ENCODE assay signal across 1 cellular context in the genomic region with DNA sequence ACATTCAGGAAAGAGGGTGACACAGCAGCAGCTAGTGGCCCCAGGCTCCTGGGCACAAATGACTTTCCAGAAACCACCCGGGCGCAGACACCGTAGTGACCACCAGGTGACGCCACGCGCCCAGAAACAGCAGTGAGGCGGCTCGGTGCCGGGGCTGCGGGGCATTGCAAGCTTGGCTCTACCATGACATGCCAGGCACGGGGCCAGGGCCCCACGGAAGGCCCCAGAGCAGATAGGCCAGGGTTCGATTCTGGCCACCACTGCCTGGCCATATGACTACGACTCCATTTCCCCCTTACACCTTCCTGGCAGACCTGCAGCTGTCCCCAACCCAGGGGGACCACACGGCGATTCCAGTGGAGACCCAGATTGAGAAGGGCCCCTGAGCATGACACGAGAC.
TF ChIP-seq lines count a peak whose summit lies in the region.

No MANE protein-coding gene starts in this region.

TF ChIP-seq in GM12878, 131 proteins besides CTCF, POLR2A, EP300 and RAD21 (continues in another document):
- TF ChIP-seq ZBTB11 (CRISPR knock-in tag; IDR thresholded peaks at IDR 0.05): no peak
- no peak for TF ChIP-seq RBBP5 (conservative IDR thresholded peaks at IDR 0.05)
- no peak for TF ChIP-seq YBX1 (IDR thresholded peaks at IDR 0.05)
- TF ChIP-seq SRF (IDR thresholded peaks at IDR 0.05; ENCODE audit: low read depth in 2 of 2, low read length in 2 of 2): no peak
- TF ChIP-seq BCL11A (IDR thresholded peaks at IDR 0.05; ENCODE audit: low read depth, low read length): no peak
- TF ChIP-seq ESRRA (IDR thresholded peaks at IDR 0.05; ENCODE audit: low read length): no peak
- TF ChIP-seq, protein P1, sequence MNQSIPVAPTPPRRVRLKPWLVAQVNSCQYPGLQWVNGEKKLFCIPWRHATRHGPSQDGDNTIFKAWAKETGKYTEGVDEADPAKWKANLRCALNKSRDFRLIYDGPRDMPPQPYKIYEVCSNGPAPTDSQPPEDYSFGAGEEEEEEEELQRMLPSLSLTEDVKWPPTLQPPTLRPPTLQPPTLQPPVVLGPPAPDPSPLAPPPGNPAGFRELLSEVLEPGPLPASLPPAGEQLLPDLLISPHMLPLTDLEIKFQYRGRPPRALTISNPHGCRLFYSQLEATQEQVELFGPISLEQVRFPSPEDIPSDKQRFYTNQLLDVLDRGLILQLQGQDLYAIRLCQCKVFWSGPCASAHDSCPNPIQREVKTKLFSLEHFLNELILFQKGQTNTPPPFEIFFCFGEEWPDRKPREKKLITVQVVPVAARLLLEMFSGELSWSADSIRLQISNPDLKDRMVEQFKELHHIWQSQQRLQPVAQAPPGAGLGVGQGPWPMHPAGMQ (IDR thresholded peaks at IDR 0.05; ENCODE audit: borderline replicate concordance): no peak
- TF ChIP-seq ZNF24 (IDR thresholded peaks at IDR 0.05): no peak
- TF ChIP-seq SMAD5 (IDR thresholded peaks at IDR 0.05; ENCODE audit: low read depth): no peak
- TF ChIP-seq KDM1A (IDR thresholded peaks at IDR 0.05; ENCODE audit: borderline replicate concordance): no peak
- no peak for TF ChIP-seq ASH2L (IDR thresholded peaks at IDR 0.05; ENCODE audit: borderline replicate concordance, low read depth)
- no peak for TF ChIP-seq USF1 (IDR thresholded peaks at IDR 0.05; ENCODE audit: borderline replicate concordance, extremely low read length, insufficient read depth, low read depth, low read length)
- no peak for TF ChIP-seq SUPT20H (IDR thresholded peaks at IDR 0.05; ENCODE audit: borderline replicate concordance, control insufficient read depth, low read depth, low read length)
- peak; percentile 2; the same call in 1 of the 2 replicates for TF ChIP-seq TARDBP (IDR thresholded peaks at IDR 0.05; ENCODE audit: borderline replicate concordance)
- TF ChIP-seq WRNIP1 (IDR thresholded peaks at IDR 0.05; ENCODE audit: borderline replicate concordance, low read depth, low read length): no peak
- TF ChIP-seq TCF7 (IDR thresholded peaks at IDR 0.05; ENCODE audit: borderline replicate concordance): no peak
- TF ChIP-seq MEF2B (IDR thresholded peaks at IDR 0.05; ENCODE audit: partially characterized antibody, poor library complexity, severe bottlenecking): no peak
- no peak for TF ChIP-seq MYB (IDR thresholded peaks at IDR 0.05; ENCODE audit: borderline replicate concordance, low read depth, low read length)
- TF ChIP-seq SPI1 (IDR thresholded peaks at IDR 0.05; ENCODE audit: borderline replicate concordance, insufficient read depth, low read depth, low read length): no peak
- peak; percentile 57; the same call in 1 of the 2 replicates for TF ChIP-seq LARP7 (IDR thresholded peaks at IDR 0.05)
- TF ChIP-seq NR2C1 (IDR thresholded peaks at IDR 0.05): no peak
- TF ChIP-seq ZNF274 (IDR thresholded peaks at IDR 0.05; ENCODE audit: insufficient read depth, insufficient read length): no peak
- no peak for TF ChIP-seq PAX8 (IDR thresholded peaks at IDR 0.05)
- TF ChIP-seq SMARCA5 (IDR thresholded peaks at IDR 0.05): peak; percentile 77; the same call in 1 of the 2 replicates
- TF ChIP-seq ZNF384 (IDR thresholded peaks at IDR 0.05; ENCODE audit: borderline replicate concordance, low read depth, low read length): no peak
- no peak for TF ChIP-seq CHD4 (IDR thresholded peaks at IDR 0.05)
- TF ChIP-seq ZSCAN29 (IDR thresholded peaks at IDR 0.05): no peak
- TF ChIP-seq E4F1 (IDR thresholded peaks at IDR 0.05; ENCODE audit: borderline replicate concordance, partially characterized antibody): no peak
- no peak for TF ChIP-seq EZH2 (IDR thresholded peaks at IDR 0.05; ENCODE audit: borderline replicate concordance, control insufficient read depth, low read depth, low read length)
- TF ChIP-seq, protein P2, sequence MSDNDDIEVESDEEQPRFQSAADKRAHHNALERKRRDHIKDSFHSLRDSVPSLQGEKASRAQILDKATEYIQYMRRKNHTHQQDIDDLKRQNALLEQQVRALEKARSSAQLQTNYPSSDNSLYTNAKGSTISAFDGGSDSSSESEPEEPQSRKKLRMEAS (IDR thresholded peaks at IDR 0.05; ENCODE audit: low read depth, low read length): no peak
- TF ChIP-seq CEBPB (IDR thresholded peaks at IDR 0.05; ENCODE audit: borderline replicate concordance in 1 of 2, low read depth in 2 of 2, low read length in 2 of 2): no peak
- no peak for TF ChIP-seq JUND (IDR thresholded peaks at IDR 0.05; ENCODE audit: low read depth, low read length)
- no peak for TF ChIP-seq NFXL1 (IDR thresholded peaks at IDR 0.05; ENCODE audit: borderline replicate concordance)
- TF ChIP-seq CHD2 (IDR thresholded peaks at IDR 0.05; ENCODE audit: borderline replicate concordance, low read depth, low read length): no peak
- TF ChIP-seq POU2F2 (IDR thresholded peaks at IDR 0.05; ENCODE audit: borderline replicate concordance, low read depth, low read length): peak; percentile 61; the same call in 1 of the 3 replicates
- peak; percentile 85; the same call in 1 of the 2 replicates for TF ChIP-seq RB1 (IDR thresholded peaks at IDR 0.05; ENCODE audit: borderline replicate concordance)
- no peak for TF ChIP-seq PML (IDR thresholded peaks at IDR 0.05; ENCODE audit: low read length)
- TF ChIP-seq NR2C2 (IDR thresholded peaks at IDR 0.05; ENCODE audit: borderline replicate concordance, control insufficient read depth, insufficient read length, low read depth): no peak
- TF ChIP-seq HDAC6 (IDR thresholded peaks at IDR 0.05; ENCODE audit: unreplicated experiment): no peak
- no peak for TF ChIP-seq ETV6 (conservative IDR thresholded peaks at IDR 0.05 in 1 of 2, IDR thresholded peaks at IDR 0.05 in 1 of 2; ENCODE audit: borderline replicate concordance in 1 of 2, low read depth in 1 of 2)
- TF ChIP-seq ELK1 (IDR thresholded peaks at IDR 0.05; ENCODE audit: low read depth, low read length): 0 out of 2 replicates have a peak, but pooled peaks have one; percentile 32
- TF ChIP-seq IRF4 (IDR thresholded peaks at IDR 0.05; ENCODE audit: low read depth, low read length): 0 out of 2 replicates have a peak, but pooled peaks have one; percentile 58
- no peak for TF ChIP-seq RELB (IDR thresholded peaks at IDR 0.05; ENCODE audit: low read depth)
- TF ChIP-seq, protein P3, sequence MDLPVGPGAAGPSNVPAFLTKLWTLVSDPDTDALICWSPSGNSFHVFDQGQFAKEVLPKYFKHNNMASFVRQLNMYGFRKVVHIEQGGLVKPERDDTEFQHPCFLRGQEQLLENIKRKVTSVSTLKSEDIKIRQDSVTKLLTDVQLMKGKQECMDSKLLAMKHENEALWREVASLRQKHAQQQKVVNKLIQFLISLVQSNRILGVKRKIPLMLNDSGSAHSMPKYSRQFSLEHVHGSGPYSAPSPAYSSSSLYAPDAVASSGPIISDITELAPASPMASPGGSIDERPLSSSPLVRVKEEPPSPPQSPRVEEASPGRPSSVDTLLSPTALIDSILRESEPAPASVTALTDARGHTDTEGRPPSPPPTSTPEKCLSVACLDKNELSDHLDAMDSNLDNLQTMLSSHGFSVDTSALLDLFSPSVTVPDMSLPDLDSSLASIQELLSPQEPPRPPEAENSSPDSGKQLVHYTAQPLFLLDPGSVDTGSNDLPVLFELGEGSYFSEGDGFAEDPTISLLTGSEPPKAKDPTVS (IDR thresholded peaks at IDR 0.05; ENCODE audit: low read depth, low read length): no peak
- TF ChIP-seq NBN (IDR thresholded peaks at IDR 0.05): peak; percentile 50; the same call in 1 of the 2 replicates
- 0 out of 2 replicates have a peak, but pooled peaks have one; percentile 12 for TF ChIP-seq ZNF592 (IDR thresholded peaks at IDR 0.05)
- peak; percentile 98 for TF ChIP-seq SMC3 (IDR thresholded peaks at IDR 0.05; ENCODE audit: borderline replicate concordance, low read length)
- no peak for TF ChIP-seq NRF1 (conservative IDR thresholded peaks at IDR 0.05; ENCODE audit: low read depth, low read length)
- no peak for TF ChIP-seq DPF2 (IDR thresholded peaks at IDR 0.05)
